ENCODE assay signal across 28 cellular contexts in genomic region chr12:131063427-131063826, GRCh38.
"Had no signal": no experiment of that assay in that cellular context is flagged by ENCODE, and none has a peak within 500 bp of the region (broad histone marks: within the 10 kb centered on the region; RNA-seq: fewer than 3 reads in every experiment).

No MANE protein-coding gene starts in this region.

- H3K4me3 ChIP-seq: SJCRH30, SK-N-MC had no signal

- H3K4me1 ChIP-seq: SJCRH30 had no signal

- DNase-seq: activated CD4-positive, alpha-beta memory T cell treated with anti-CD3 and anti-CD28 coated beads, Interleukin-2, amount 10 ng/mL, durations not matched to agents 7 days and 5 days; activated CD4-positive, alpha-beta T cell treated with anti-CD3 and anti-CD28 coated beads for 1 hour; activated CD4-positive, alpha-beta T cell treated with anti-CD3 and anti-CD28 coated beads for 48 hours; activated CD4-positive, CD25-positive, alpha-beta regulatory T cell; activated CD8-positive, alpha-beta memory T cell treated with anti-CD3 and anti-CD28 coated beads for 24 hours; activated CD8-positive, alpha-beta memory T cell treated with anti-CD3 and anti-CD28 coated beads, Interleukin-2, amount 10 ng/mL, durations not matched to agents 7 days and 5 days; activated CD8-positive, alpha-beta memory T cell treated with anti-CD3 and anti-CD28 coated beads, Interleukin-2, amount 50 U/mL, for 48 hours; activated effector memory CD4-positive, alpha-beta T cell treated with Interleukin-2 at 50 U/mL for 16 hours; activated naive CD4-positive, alpha-beta T cell treated with anti-CD3 and anti-CD28 coated beads, Interleukin-2, amount 10 ng/mL, durations not matched to agents 7 days and 5 days; activated naive CD8-positive, alpha-beta T cell treated with anti-CD3 and anti-CD28 coated beads, Interleukin-2, amount 50 U/mL, for 24 hours; activated T-cell treated with anti-CD3 and anti-CD28 coated beads, Interleukin-2, amount 50 U/mL, for 48 hours; anterior cingulate cortex; cerebellar nuclear complex; NCI-H1417 treated with DMSO at 0.1 percent for 48 hours; NCI-H187 treated with DMSO at 0.1 percent for 48 hours; NCI-H2081; NCI-H2171 treated with DMSO at 0.1 percent for 48 hours; NCI-H2227 treated with DMSO at 0.1 percent for 48 hours; NCI-H446; NCI-H510A treated with DMSO at 0.1 percent for 48 hours; NCI-H526 treated with DMSO at 0.1 percent for 48 hours; NCI-H774; SHP77; SJCRH30; T1000; WERI-Rb-1 had no signal

- ATAC-seq: activated CD8-positive, alpha-beta memory T cell treated with anti-CD3 and anti-CD28 coated beads, Interleukin-2, amount 10 ng/mL, durations not matched to agents 7 days and 5 days; activated naive CD8-positive, alpha-beta T cell treated with anti-CD3 and anti-CD28 coated beads, Interleukin-2, amount 50 U/mL, for 24 hours; Panc1 had no signal

- H3K27ac ChIP-seq: SJCRH30, SK-N-MC, WERI-Rb-1 had no signal

- H3K9me3 ChIP-seq: SJCRH30 had no signal

- H3K36me3 ChIP-seq: SJCRH30, WERI-Rb-1 had no signal
